Comparison of ENCODE assay signal across 22 cellular contexts in genomic region chr7:81235896-81236479, GRCh38.
"Had no signal": no experiment of that assay in that cellular context is flagged by ENCODE, and none has a peak within 500 bp of the region (broad histone marks: within the 10 kb centered on the region; RNA-seq: fewer than 3 reads in every experiment).

No MANE protein-coding gene starts in this region.

- H3K4me3 Mint-ChIP-seq: effector memory CD8-positive, alpha-beta T cell; naive thymus-derived CD8-positive, alpha-beta T cell; nephron progenitor cell; stimulated activated naive B cell treated with anti-CD40 and anti-IgM and Interleukin-4, amounts not matched to agents 10 μg/mL and 1 μg/mL and 100 μg/mL, for 72 hours; stimulated activated naive CD8-positive, alpha-beta T cell treated with anti-CD3 and anti-CD28 coated beads, Interleukin-15, Interleukin-2, amounts not matched to agents 100 ng/mL and 50 ng/mL, for 24 hours had no signal

- H3K36me3 Mint-ChIP-seq: naive thymus-derived CD8-positive, alpha-beta T cell; stimulated activated naive B cell treated with anti-CD40 and anti-IgM and Interleukin-4, amounts not matched to agents 10 μg/mL and 1 μg/mL and 100 μg/mL, for 72 hours had no signal

- DNase-seq: cortex of kidney; effector memory CD8-positive, alpha-beta T cell; foreskin fibroblast; gastrocnemius medialis; head of caudate nucleus; left ventricle myocardium superior; lower lobe of right lung; naive thymus-derived CD8-positive, alpha-beta T cell; nephron progenitor cell; nucleus accumbens; right lobe of liver; stimulated activated CD4-positive, alpha-beta T cell treated with anti-CD3 and anti-CD28 coated beads, Interleukin-15, amount 100 ng/mL, for 24 hours; stimulated activated CD4-positive, alpha-beta T cell treated with anti-CD3 and anti-CD28 coated beads, Interleukin-2, amount 100 ng/mL, for 48 hours; stimulated activated naive B cell treated with anti-CD40 and anti-IgM and Interleukin-4, amounts not matched to agents 10 μg/mL and 1 μg/mL and 100 μg/mL, for 72 hours; upper lobe of left lung had no signal

- H3K9me3 Mint-ChIP-seq: nephron progenitor cell; stimulated activated naive CD8-positive, alpha-beta T cell treated with anti-CD3 and anti-CD28 coated beads, Interleukin-15, Interleukin-2, amounts not matched to agents 100 ng/mL and 50 ng/mL, for 24 hours had no signal

- H3K36me3 ChIP-seq: gastrocnemius medialis, lower lobe of right lung, right lobe of liver, thoracic aorta, tibial nerve, upper lobe of left lung had no signal

- H3K4me3 ChIP-seq: gastrocnemius medialis, lower lobe of right lung, right lobe of liver, thoracic aorta, tibial nerve, upper lobe of left lung had no signal

- H3K9me3 ChIP-seq: gastrocnemius medialis, lower lobe of right lung, right lobe of liver, thoracic aorta, tibial nerve, upper lobe of left lung had no signal

- H3K27ac ChIP-seq: gastrocnemius medialis, lower lobe of right lung, right lobe of liver, thoracic aorta, tibial nerve, upper lobe of left lung had no signal

- H3K4me1 Mint-ChIP-seq: naive thymus-derived CD8-positive, alpha-beta T cell; stimulated activated naive B cell treated with anti-CD40 and anti-IgM and Interleukin-4, amounts not matched to agents 10 μg/mL and 1 μg/mL and 100 μg/mL, for 72 hours had no signal

- H3K27ac Mint-ChIP-seq: effector memory CD8-positive, alpha-beta T cell; naive thymus-derived CD8-positive, alpha-beta T cell; nephron progenitor cell; stimulated activated naive B cell treated with anti-CD40 and anti-IgM and Interleukin-4, amounts not matched to agents 10 μg/mL and 1 μg/mL and 100 μg/mL, for 72 hours; stimulated activated naive CD8-positive, alpha-beta T cell treated with anti-CD3 and anti-CD28 coated beads, Interleukin-15, Interleukin-2, amounts not matched to agents 100 ng/mL and 50 ng/mL, for 24 hours had no signal

- ATAC-seq: effector memory CD8-positive, alpha-beta T cell; esophagus mucosa; gastrocnemius medialis; left ventricle myocardium superior; lower lobe of right lung; naive thymus-derived CD8-positive, alpha-beta T cell; right lobe of liver; stimulated activated naive B cell treated with anti-CD40 and anti-IgM and Interleukin-4, amounts not matched to agents 10 μg/mL and 1 μg/mL and 100 μg/mL, for 72 hours had no signal

- FAIRE-seq: keratinocyte, small intestine, urothelium cell line had no signal

- H3K4me1 ChIP-seq: lower lobe of right lung, right lobe of liver, tibial nerve, upper lobe of left lung had no signal

- H3K27me3 Mint-ChIP-seq: effector memory CD8-positive, alpha-beta T cell; naive thymus-derived CD8-positive, alpha-beta T cell; stimulated activated naive B cell treated with anti-CD40 and anti-IgM and Interleukin-4, amounts not matched to agents 10 μg/mL and 1 μg/mL and 100 μg/mL, for 72 hours; stimulated activated naive CD8-positive, alpha-beta T cell treated with anti-CD3 and anti-CD28 coated beads, Interleukin-15, Interleukin-2, amounts not matched to agents 100 ng/mL and 50 ng/mL, for 24 hours had no signal

- H3K27me3 ChIP-seq: gastrocnemius medialis, right lobe of liver, tibial nerve, upper lobe of left lung had no signal
